ENCODE assay signal across 27 cellular contexts in the genomic region with DNA sequence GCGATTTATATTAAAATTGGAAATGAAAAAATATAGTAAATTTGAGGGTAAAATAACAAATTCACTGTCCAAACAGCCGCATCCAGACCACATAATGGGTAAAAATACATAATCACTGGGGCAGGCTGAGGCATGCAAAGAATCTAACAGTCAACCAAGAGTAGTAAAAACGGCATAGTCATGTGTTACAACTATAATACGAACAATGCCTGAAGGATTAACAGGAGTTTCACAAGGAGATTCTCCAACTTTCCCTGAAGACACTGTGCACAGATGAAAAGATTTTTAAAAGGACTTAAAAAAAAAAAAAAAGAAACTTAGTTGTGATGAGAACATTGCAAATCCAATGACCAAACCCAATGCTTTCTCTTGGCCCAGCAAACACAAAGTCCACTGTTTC. TPM values are rescaled to one million over a fixed set of nuclear protein-coding genes. Genes with fewer than 3 reads are reported as not detected.
"Had no signal": no experiment of that assay in that cellular context is flagged by ENCODE, and none has a peak within 500 bp of the region (broad histone marks: within the 10 kb centered on the region; RNA-seq: fewer than 3 reads in every experiment).

No MANE protein-coding gene starts in this region.

- H2AFZ ChIP-seq: PC-9 had no signal

- H3K27me3 Mint-ChIP-seq: activated B cell treated with CpG ODN at 0.5 μM for 24 hours; activated CD4-positive, alpha-beta memory T cell treated with anti-CD3 and anti-CD28 coated beads for 36 hours; activated CD4-positive, alpha-beta T cell treated with anti-CD3 and anti-CD28 coated beads, Interleukin-2, amount 10 ng/mL, durations not matched to agents 7 days and 5 days; activated naive CD4-positive, alpha-beta T cell treated with anti-CD3 and anti-CD28 coated beads, Interleukin-2, amount 10 ng/mL, durations not matched to agents 7 days and 5 days; activated naive CD8-positive, alpha-beta T cell treated with anti-CD3 and anti-CD28 coated beads, Interleukin-2, amount 10 ng/mL, durations not matched to agents 7 days and 5 days; T-helper 17 cell had no signal

- H3K4me3 ChIP-seq: adrenal gland, K562, PC-9, SJCRH30 had no signal

- H3K27ac Mint-ChIP-seq: activated B cell treated with CpG ODN at 0.5 μM for 24 hours; activated CD4-positive, alpha-beta memory T cell treated with anti-CD3 and anti-CD28 coated beads for 36 hours; activated CD4-positive, alpha-beta T cell treated with anti-CD3 and anti-CD28 coated beads, Interleukin-2, amount 10 ng/mL, durations not matched to agents 7 days and 5 days; activated naive CD4-positive, alpha-beta T cell treated with anti-CD3 and anti-CD28 coated beads, Interleukin-2, amount 10 ng/mL, durations not matched to agents 7 days and 5 days; activated naive CD8-positive, alpha-beta T cell treated with anti-CD3 and anti-CD28 coated beads, Interleukin-2, amount 10 ng/mL, durations not matched to agents 7 days and 5 days; activated T-helper 2 cell treated with anti-CD3 and anti-CD28 coated beads, Interferon-gamma antibody, Interleukin-2, Interleukin-4, amounts not matched to agents 10 μg/mL and 5 μg/mL and 100 μg/mL, durations not matched to agents 14 hours and 24 hours and 36 hours; T-helper 17 cell had no signal

- H3K4me3 Mint-ChIP-seq: activated B cell treated with CpG ODN at 0.5 μM for 24 hours; activated CD4-positive, alpha-beta memory T cell treated with anti-CD3 and anti-CD28 coated beads for 36 hours; activated CD4-positive, alpha-beta T cell treated with anti-CD3 and anti-CD28 coated beads, Interleukin-2, amount 10 ng/mL, durations not matched to agents 7 days and 5 days; activated naive CD4-positive, alpha-beta T cell treated with anti-CD3 and anti-CD28 coated beads, Interleukin-2, amount 10 ng/mL, durations not matched to agents 7 days and 5 days; activated naive CD8-positive, alpha-beta T cell treated with anti-CD3 and anti-CD28 coated beads, Interleukin-2, amount 10 ng/mL, durations not matched to agents 7 days and 5 days; T-helper 17 cell had no signal

- H3K9me3 ChIP-seq: adrenal gland, SJCRH30 had no signal

- H3K4me1 Mint-ChIP-seq: activated B cell treated with CpG ODN at 0.5 μM for 24 hours; activated CD4-positive, alpha-beta T cell treated with anti-CD3 and anti-CD28 coated beads, Interleukin-2, amount 10 ng/mL, durations not matched to agents 7 days and 5 days; activated naive CD4-positive, alpha-beta T cell treated with anti-CD3 and anti-CD28 coated beads, Interleukin-2, amount 10 ng/mL, durations not matched to agents 7 days and 5 days; activated naive CD8-positive, alpha-beta T cell treated with anti-CD3 and anti-CD28 coated beads, Interleukin-2, amount 10 ng/mL, durations not matched to agents 7 days and 5 days; T-helper 17 cell had no signal

- ATAC-seq: K562, Right ventricle myocardium inferior, SK-N-SH treated with all-trans-retinoic acid at 6 μM for 48 hours, T-helper 17 cell had no signal

- H3K4me2 ChIP-seq: PC-9 had no signal

- H3K27me3 ChIP-seq: adrenal gland, SJCRH30 had no signal

- H3K4me1 ChIP-seq: adrenal gland, SJCRH30 had no signal

- H3K36me3 Mint-ChIP-seq: activated CD4-positive, alpha-beta memory T cell treated with anti-CD3 and anti-CD28 coated beads for 36 hours; activated naive CD4-positive, alpha-beta T cell treated with anti-CD3 and anti-CD28 coated beads, Interleukin-2, amount 10 ng/mL, durations not matched to agents 7 days and 5 days; activated naive CD8-positive, alpha-beta T cell treated with anti-CD3 and anti-CD28 coated beads, Interleukin-2, amount 10 ng/mL, durations not matched to agents 7 days and 5 days had no signal

- DNase-seq: activated B cell treated with CpG ODN at 0.5 μM for 24 hours; activated CD4-positive, alpha-beta memory T cell treated with anti-CD3 and anti-CD28 coated beads for 36 hours; activated CD4-positive, alpha-beta T cell treated with anti-CD3 and anti-CD28 coated beads for 1 hour; activated CD4-positive, alpha-beta T cell treated with anti-CD3 and anti-CD28 coated beads, Interleukin-2, amount 10 ng/mL, durations not matched to agents 7 days and 5 days; activated gamma-delta T cell treated with Interleukin-2 at 50 U/mL for 16 hours; activated naive CD4-positive, alpha-beta T cell treated with anti-CD3 and anti-CD28 coated beads, Interleukin-2, amount 10 ng/mL, durations not matched to agents 7 days and 5 days; activated naive CD8-positive, alpha-beta T cell treated with anti-CD3 and anti-CD28 coated beads, Interleukin-2, amount 10 ng/mL, durations not matched to agents 7 days and 5 days; activated T-cell treated with anti-CD3 and anti-CD28 coated beads for 4 hours; activated T-cell treated with anti-CD3 and anti-CD28 coated beads, Interleukin-2, amount 50 U/mL, for 48 hours; adrenal gland; anterior cingulate cortex; central memory CD4-positive, alpha-beta T cell; Karpas-422; NCI-H1105 treated with DMSO at 0.1 percent for 48 hours; NCI-H1436 treated with DMSO at 0.1 percent for 48 hours; NCI-H187; NCI-H2081; NCI-H524; PC-9; SJCRH30; T-helper 17 cell; T-helper 9 cell had no signal

- H3K27ac ChIP-seq: adrenal gland, PC-9, SJCRH30 had no signal

- H3K36me3 ChIP-seq: adrenal gland, SJCRH30 had no signal

RNA-seq across cellular contexts. Expression of gene ATXN8OS, which starts 20.4 kb away (rescaled TPM):
- total RNA-seq: activated B cell treated with CpG ODN at 0.5 μM for 24 hours; activated CD4-positive, alpha-beta memory T cell treated with anti-CD3 and anti-CD28 coated beads for 36 hours; activated CD4-positive, alpha-beta T cell treated with anti-CD3 and anti-CD28 coated beads, Interleukin-2, amount 10 ng/mL, durations not matched to agents 7 days and 5 days; activated CD8-positive, alpha-beta memory T cell treated with anti-CD3 and anti-CD28 coated beads for 36 hours; activated naive CD8-positive, alpha-beta T cell treated with anti-CD3 and anti-CD28 coated beads, Interleukin-2, amount 10 ng/mL, durations not matched to agents 7 days and 5 days; activated T-helper 2 cell treated with anti-CD3 and anti-CD28 coated beads, Interferon-gamma antibody, Interleukin-2, Interleukin-4, amounts not matched to agents 10 μg/mL and 5 μg/mL and 100 μg/mL, durations not matched to agents 14 hours and 24 hours and 36 hours; adrenal gland; K562; PC-9; Right ventricle myocardium inferior; SJCRH30; T-helper 17 cell had no signal
- polyA plus RNA-seq: K562 had no signal

RNA-seq across cellular contexts. Expression of gene KLHL1, which starts 21.0 kb away (rescaled TPM):
- total RNA-seq: activated B cell treated with CpG ODN at 0.5 μM for 24 hours; activated CD4-positive, alpha-beta memory T cell treated with anti-CD3 and anti-CD28 coated beads for 36 hours; activated CD4-positive, alpha-beta T cell treated with anti-CD3 and anti-CD28 coated beads, Interleukin-2, amount 10 ng/mL, durations not matched to agents 7 days and 5 days; activated CD8-positive, alpha-beta memory T cell treated with anti-CD3 and anti-CD28 coated beads for 36 hours; activated naive CD8-positive, alpha-beta T cell treated with anti-CD3 and anti-CD28 coated beads, Interleukin-2, amount 10 ng/mL, durations not matched to agents 7 days and 5 days; activated T-helper 2 cell treated with anti-CD3 and anti-CD28 coated beads, Interferon-gamma antibody, Interleukin-2, Interleukin-4, amounts not matched to agents 10 μg/mL and 5 μg/mL and 100 μg/mL, durations not matched to agents 14 hours and 24 hours and 36 hours; K562; PC-9; Right ventricle myocardium inferior; SJCRH30; T-helper 17 cell had no signal
- polyA plus RNA-seq: K562 had no signal
